In the genomic region with DNA sequence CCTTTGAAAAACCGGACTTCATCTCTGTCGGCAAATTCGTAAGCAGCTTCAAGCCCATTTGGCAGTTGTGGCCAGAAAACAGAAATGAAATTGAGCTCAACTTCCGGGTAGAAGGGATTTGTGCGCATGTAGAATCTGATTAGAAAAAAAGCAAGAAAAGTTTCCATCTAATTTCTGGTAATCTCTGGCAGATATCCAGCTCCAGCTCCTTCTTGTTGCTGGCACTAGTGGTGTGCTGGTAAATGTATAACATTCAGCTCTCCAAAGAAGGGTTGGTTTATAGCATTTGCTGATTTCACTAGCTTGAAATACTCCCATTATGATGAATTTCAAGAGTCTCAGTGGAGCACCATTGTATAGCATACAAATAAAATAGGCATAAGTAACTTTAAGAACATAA, we compare ENCODE assay signal across 26 cellular contexts. TPM values are rescaled to one million over a fixed set of nuclear protein-coding genes. Genes with fewer than 3 reads are reported as not detected.
"Had no signal": no experiment of that assay in that cellular context is flagged by ENCODE, and none has a peak within 500 bp of the region (broad histone marks: within the 10 kb centered on the region; RNA-seq: fewer than 3 reads in every experiment).

No MANE protein-coding gene starts in this region.

- H3K4me3 ChIP-seq: colonic mucosa, MG63 had no signal

- H3K4me2 ChIP-seq: KMS-11, SK-N-SH had no signal

- H3K4me1 Mint-ChIP-seq: activated CD4-positive, alpha-beta T cell treated with anti-CD3 and anti-CD28 coated beads, Interleukin-2, amount 10 ng/mL, durations not matched to agents 7 days and 5 days; activated naive CD4-positive, alpha-beta T cell treated with anti-CD3 and anti-CD28 coated beads, Interleukin-2, amount 10 ng/mL, durations not matched to agents 7 days and 5 days had no signal

- H3K4me3 Mint-ChIP-seq: activated CD4-positive, alpha-beta memory T cell treated with anti-CD3 and anti-CD28 coated beads for 36 hours; activated CD4-positive, alpha-beta T cell treated with anti-CD3 and anti-CD28 coated beads, Interleukin-2, amount 10 ng/mL, durations not matched to agents 7 days and 5 days; activated naive CD4-positive, alpha-beta T cell treated with anti-CD3 and anti-CD28 coated beads, Interleukin-2, amount 10 ng/mL, durations not matched to agents 7 days and 5 days; activated naive CD8-positive, alpha-beta T cell treated with anti-CD3 and anti-CD28 coated beads for 36 hours had no signal

- H3K9me2 ChIP-seq: SK-N-SH had no signal

- DNase-seq: activated CD4-positive, alpha-beta memory T cell treated with anti-CD3 and anti-CD28 coated beads for 36 hours; activated CD4-positive, alpha-beta T cell treated with anti-CD3 and anti-CD28 coated beads, Interleukin-2, amount 10 ng/mL, durations not matched to agents 7 days and 5 days; activated CD4-positive, CD25-positive, alpha-beta regulatory T cell; activated CD8-positive, alpha-beta memory T cell treated with anti-CD3 and anti-CD28 coated beads for 24 hours; activated gamma-delta T cell treated with Interleukin-2 at 50 U/mL for 16 hours; activated naive CD4-positive, alpha-beta T cell treated with anti-CD3 and anti-CD28 coated beads, Interleukin-2, amount 10 ng/mL, durations not matched to agents 7 days and 5 days; activated naive CD8-positive, alpha-beta T cell treated with anti-CD3 and anti-CD28 coated beads for 36 hours; activated T-cell treated with anti-CD3 and anti-CD28 coated beads, Interleukin-2, amount 50 U/mL, for 48 hours; colonic mucosa; MG63; NCI-H1048; NCI-H146; NCI-H187 treated with DMSO at 0.1 percent for 48 hours; NCI-H2081 treated with DMSO at 0.1 percent for 48 hours; NCI-H2227 treated with DMSO at 0.1 percent for 48 hours; NCI-H446 treated with DMSO at 0.1 percent for 48 hours; NCI-H526; NCI-H774; SK-N-SH; T-helper 1 cell had no signal

- H3K9me3 Mint-ChIP-seq: activated CD4-positive, alpha-beta memory T cell treated with anti-CD3 and anti-CD28 coated beads for 36 hours; activated CD4-positive, alpha-beta T cell treated with anti-CD3 and anti-CD28 coated beads, Interleukin-2, amount 10 ng/mL, durations not matched to agents 7 days and 5 days; activated naive CD4-positive, alpha-beta T cell treated with anti-CD3 and anti-CD28 coated beads, Interleukin-2, amount 10 ng/mL, durations not matched to agents 7 days and 5 days; activated naive CD8-positive, alpha-beta T cell treated with anti-CD3 and anti-CD28 coated beads for 36 hours; activated T-helper 2 cell treated with anti-CD3 and anti-CD28 coated beads, Interferon-gamma antibody, Interleukin-2, Interleukin-4, amounts not matched to agents 10 μg/mL and 5 μg/mL and 100 μg/mL, durations not matched to agents 14 hours and 24 hours and 36 hours had no signal

- H3K27ac Mint-ChIP-seq: activated CD4-positive, alpha-beta memory T cell treated with anti-CD3 and anti-CD28 coated beads for 36 hours; activated CD4-positive, alpha-beta T cell treated with anti-CD3 and anti-CD28 coated beads, Interleukin-2, amount 10 ng/mL, durations not matched to agents 7 days and 5 days; activated naive CD4-positive, alpha-beta T cell treated with anti-CD3 and anti-CD28 coated beads, Interleukin-2, amount 10 ng/mL, durations not matched to agents 7 days and 5 days; activated naive CD8-positive, alpha-beta T cell treated with anti-CD3 and anti-CD28 coated beads for 36 hours; activated T-helper 2 cell treated with anti-CD3 and anti-CD28 coated beads, Interferon-gamma antibody, Interleukin-2, Interleukin-4, amounts not matched to agents 10 μg/mL and 5 μg/mL and 100 μg/mL, durations not matched to agents 14 hours and 24 hours and 36 hours had no signal

- H3K9me3 ChIP-seq: colonic mucosa, MG63, SK-N-SH had no signal

- H3K36me3 Mint-ChIP-seq: activated CD4-positive, alpha-beta memory T cell treated with anti-CD3 and anti-CD28 coated beads for 36 hours; activated naive CD4-positive, alpha-beta T cell treated with anti-CD3 and anti-CD28 coated beads, Interleukin-2, amount 10 ng/mL, durations not matched to agents 7 days and 5 days; activated naive CD8-positive, alpha-beta T cell treated with anti-CD3 and anti-CD28 coated beads for 36 hours had no signal

- H3K27me3 ChIP-seq: colonic mucosa, MG63 had no signal

- H3K27me3 Mint-ChIP-seq: activated CD4-positive, alpha-beta T cell treated with anti-CD3 and anti-CD28 coated beads, Interleukin-2, amount 10 ng/mL, durations not matched to agents 7 days and 5 days had no signal

- H3K36me3 ChIP-seq: colonic mucosa, MG63 had no signal

- H3K27ac ChIP-seq: colonic mucosa, KMS-11 had no signal

RNA-seq across cellular contexts. Expression of a gene that starts 5.4 kb away (rescaled TPM):
- total RNA-seq: activated CD4-positive, alpha-beta memory T cell treated with anti-CD3 and anti-CD28 coated beads for 36 hours; activated CD4-positive, alpha-beta T cell treated with anti-CD3 and anti-CD28 coated beads, Interleukin-2, amount 10 ng/mL, durations not matched to agents 7 days and 5 days; activated naive CD8-positive, alpha-beta T cell treated with anti-CD3 and anti-CD28 coated beads for 36 hours; activated T-helper 2 cell treated with anti-CD3 and anti-CD28 coated beads, Interferon-gamma antibody, Interleukin-2, Interleukin-4, amounts not matched to agents 10 μg/mL and 5 μg/mL and 100 μg/mL, durations not matched to agents 14 hours and 24 hours and 36 hours; cerebellum; OCI-LY7; T-helper 2 cell treated with Interferon-gamma antibody and Interleukin-4, amounts not matched to agents 100 ng/mL and 5 ng/mL, for 36 hours had no signal

RNA-seq across cellular contexts. Expression of a gene that starts 12.2 kb away (rescaled TPM):
- total RNA-seq: activated CD4-positive, alpha-beta memory T cell treated with anti-CD3 and anti-CD28 coated beads for 36 hours; activated CD4-positive, alpha-beta T cell treated with anti-CD3 and anti-CD28 coated beads, Interleukin-2, amount 10 ng/mL, durations not matched to agents 7 days and 5 days; activated naive CD8-positive, alpha-beta T cell treated with anti-CD3 and anti-CD28 coated beads for 36 hours; activated T-helper 2 cell treated with anti-CD3 and anti-CD28 coated beads, Interferon-gamma antibody, Interleukin-2, Interleukin-4, amounts not matched to agents 10 μg/mL and 5 μg/mL and 100 μg/mL, durations not matched to agents 14 hours and 24 hours and 36 hours; cardiac septum; cerebellum; OCI-LY7; T-helper 2 cell treated with Interferon-gamma antibody and Interleukin-4, amounts not matched to agents 100 ng/mL and 5 ng/mL, for 36 hours had no signal

RNA-seq across cellular contexts. Expression of a gene that starts 50.8 kb away (rescaled TPM):
- total RNA-seq: activated CD4-positive, alpha-beta memory T cell treated with anti-CD3 and anti-CD28 coated beads for 36 hours; activated CD4-positive, alpha-beta T cell treated with anti-CD3 and anti-CD28 coated beads, Interleukin-2, amount 10 ng/mL, durations not matched to agents 7 days and 5 days; activated naive CD8-positive, alpha-beta T cell treated with anti-CD3 and anti-CD28 coated beads for 36 hours; activated T-helper 2 cell treated with anti-CD3 and anti-CD28 coated beads, Interferon-gamma antibody, Interleukin-2, Interleukin-4, amounts not matched to agents 10 μg/mL and 5 μg/mL and 100 μg/mL, durations not matched to agents 14 hours and 24 hours and 36 hours; cardiac septum; cerebellum; OCI-LY7; T-helper 2 cell treated with Interferon-gamma antibody and Interleukin-4, amounts not matched to agents 100 ng/mL and 5 ng/mL, for 36 hours had no signal
